25 cellular contexts compared by ENCODE assay signal in the genomic region with DNA sequence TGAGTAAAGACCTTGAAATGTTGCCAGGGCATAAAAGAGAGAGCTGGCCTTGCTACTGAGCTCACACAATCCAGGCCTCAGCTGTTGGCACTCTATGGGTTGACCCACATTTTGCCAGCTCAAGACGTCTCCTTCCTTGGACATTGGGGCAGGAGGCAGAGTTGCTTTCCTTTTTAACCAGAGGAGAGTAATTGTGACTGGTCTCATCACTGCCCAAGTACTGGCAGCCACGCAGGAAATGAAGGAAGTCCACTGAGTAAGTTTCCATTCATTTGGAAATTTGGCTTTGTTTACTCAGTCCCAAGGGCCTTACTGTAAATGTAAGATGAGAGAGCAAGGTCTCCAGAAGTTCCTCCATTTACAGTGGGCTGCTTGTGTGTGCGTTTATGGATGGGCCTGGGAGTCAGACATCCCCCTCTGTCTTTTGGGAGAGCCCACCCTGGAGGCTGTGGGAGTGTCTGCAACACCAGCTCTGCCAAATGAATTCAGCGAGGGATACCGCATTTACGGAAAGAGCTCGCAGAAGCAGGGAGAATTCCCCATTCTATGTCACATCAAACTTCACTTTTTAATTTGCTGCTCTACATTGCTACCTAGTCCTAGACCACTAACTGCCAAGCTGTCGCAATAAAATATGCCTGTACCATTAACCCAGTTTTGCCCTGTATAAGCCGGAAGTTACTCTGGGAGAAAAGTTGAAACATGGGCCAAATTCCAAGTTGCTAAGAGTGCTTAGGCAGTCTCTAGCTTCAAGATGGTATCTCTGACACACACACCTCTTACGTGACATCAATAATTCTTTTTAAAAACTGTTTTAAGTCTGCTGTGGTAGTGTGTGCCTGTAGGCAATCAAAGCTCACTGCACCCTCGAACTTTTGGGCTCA. TPM values are rescaled to one million over a fixed set of nuclear protein-coding genes. Genes with fewer than 3 reads are reported as not detected.
DNase-seq lines count a peak whose midpoint lies in the region; ATAC-seq and TF ChIP-seq lines count a peak whose summit lies in the region.
"Had no signal": no experiment of that assay in that cellular context is flagged by ENCODE, and none has a peak within 500 bp of the region (broad histone marks: within the 10 kb centered on the region; RNA-seq: fewer than 3 reads in every experiment).

No MANE protein-coding gene starts in this region.

- TF ChIP-seq CTCF in GM23338 (conservative IDR thresholded peaks at IDR 0.05; ENCODE audit: low read depth in 2 of 2) (peak in 1 of 2 experiments; percentile 20; a peak in 2 of 4 replicates), WTC11 (IDR thresholded peaks at IDR 0.05) (no peak), fibroblast of the aortic adventitia (IDR thresholded peaks at IDR 0.05; ENCODE audit: insufficient read depth, low read length) (no peak), osteoblast (IDR thresholded peaks at IDR 0.05; ENCODE audit: extremely low read depth, low read depth, low read length) (no peak)

- H4K20me1 ChIP-seq in GM23338 (replicated peaks; ENCODE audit: insufficient read depth): no peaks in the 10 kb centered on the region
- H4K20me1 ChIP-seq in osteoblast (ENCODE audit: insufficient read depth, low read length): no peaks in the 10 kb centered on the region

- H3K36me3 Mint-ChIP-seq in GM23338 (ENCODE audit: low read depth) (no peaks in the 10 kb centered on the region), WTC11 (peaks cover 3% of the 10 kb centered on the region; the same call in 1 of the 2 replicates)
- H3K36me3 Mint-ChIP-seq: activated naive CD8-positive, alpha-beta T cell treated with anti-CD3 and anti-CD28 coated beads, Interleukin-2, amount 10 ng/mL, durations not matched to agents 7 days and 5 days; natural killer cell treated with Interleukin-12 subunit alpha and Interleukin-12 subunit beta and Interleukin-15 and Interleukin-18, amount 100 ng/mL, for 72 hours; T-cell; type B pancreatic cell had no signal

- peaks cover 2% of the 10 kb centered on the region for H3K27me3 Mint-ChIP-seq in GM23338 (ENCODE audit: insufficient read depth, low read depth, poor library complexity)
- H3K27me3 Mint-ChIP-seq in WTC11 (ENCODE audit: low read depth): no peaks in the 10 kb centered on the region
- H3K27me3 Mint-ChIP-seq: type B pancreatic cell had no signal

- H3K4me2 ChIP-seq in GM23338 (peak overlapping the region; percentile 49), osteoblast (ENCODE audit: insufficient read depth, low read length) (peak overlapping the region; percentile 51)

- H3K9me3 Mint-ChIP-seq in GM23338 (peaks cover 5% of the 10 kb centered on the region; the same call in 1 of the 3 replicates), WTC11 (peaks cover 17% of the 10 kb centered on the region)
- H3K9me3 Mint-ChIP-seq: activated naive CD8-positive, alpha-beta T cell treated with anti-CD3 and anti-CD28 coated beads, Interleukin-2, amount 10 ng/mL, durations not matched to agents 7 days and 5 days; activated T-helper 2 cell treated with anti-CD3 and anti-CD28 coated beads, Interferon-gamma antibody, Interleukin-2, Interleukin-4, amounts not matched to agents 10 μg/mL and 5 μg/mL and 100 μg/mL, durations not matched to agents 14 hours and 24 hours and 36 hours; natural killer cell treated with Interleukin-12 subunit alpha and Interleukin-12 subunit beta and Interleukin-15 and Interleukin-18, amount 100 ng/mL, for 72 hours; stimulated activated naive CD8-positive, alpha-beta T cell treated with anti-CD3 and anti-CD28 coated beads, Interleukin-15, Interleukin-2, amounts not matched to agents 100 ng/mL and 50 ng/mL, for 24 hours; T-cell; type B pancreatic cell had no signal

- CTCF ChIA-PET in WTC11 (lab: Charles Lee): interaction anchor here (1.0 to 1.8 kb wide), 4 partner anchors 14 to 195 kb away, joined by 3 to 6 read pairs (median 4); partner anchors contain the start of gene PDZD2

- H3K79me2 ChIP-seq in GM23338 (replicated peaks; ENCODE audit: insufficient read depth): no peaks in the 10 kb centered on the region
- no peaks in the 10 kb centered on the region for H3K79me2 ChIP-seq in osteoblast (ENCODE audit: insufficient read depth, low read length)

- DNase-seq in GM23338 (ENCODE audit: low spot score) (peak; percentile 37), WTC11 (ENCODE audit: low spot score) (no peak), fibroblast of the aortic adventitia (ENCODE audit: low read depth) (peak; percentile 26), osteoblast (ENCODE audit: insufficient read length, low spot score, missing footprints) (no peak), NCI-H345 treated with DMSO at 0.1 percent for 48 hours (lab: John Stamatoyannopoulos, UW; ENCODE audit: unreplicated experiment) (no peak), NCI-H510A treated with DMSO at 0.1 percent for 48 hours (lab: John Stamatoyannopoulos, UW) (no peak), mesenteric fat pad (ENCODE audit: low spot score) (no peak)
- no peak for DNase-seq in activated CD4-positive, alpha-beta T cell treated with anti-CD3 and anti-CD28 coated beads, Interleukin-2, amount 50 U/mL, for 48 hours
- DNase-seq: activated CD4-positive, alpha-beta T cell treated with anti-CD3 and anti-CD28 coated beads for 4 hours; activated naive CD8-positive, alpha-beta T cell treated with anti-CD3 and anti-CD28 coated beads, Interleukin-2, amount 10 ng/mL, durations not matched to agents 7 days and 5 days; cortex of kidney; DMS79; midbrain; NCI-H1048; NCI-H2029; SHP77; small intestine; stimulated activated CD4-positive, alpha-beta T cell treated with anti-CD3 and anti-CD28 coated beads, Interleukin-4, amount 100 ng/mL, for 1 hour; T-cell had no signal

- H3K4me3 ChIP-seq in GM23338 (no peak overlapping the region), fibroblast of the aortic adventitia (ENCODE audit: low read depth, low read length) (no peak overlapping the region), osteoblast (ENCODE audit: insufficient read depth, low read length) (peak overlapping the region; percentile 16)
- H3K4me3 ChIP-seq: HAP-1 had no signal

- ATAC-seq in GM23338 (no peak), WTC11 (peak; percentile 17)
- ATAC-seq: natural killer cell treated with Interleukin-12 subunit alpha and Interleukin-12 subunit beta and Interleukin-15 and Interleukin-18, amount 100 ng/mL, for 72 hours; T-cell had no signal

- H3K4me1 Mint-ChIP-seq in GM23338 (peaks cover 23% of the 10 kb centered on the region), WTC11 (peaks cover 31% of the 10 kb centered on the region)

- no peaks in the 10 kb centered on the region for H3K27me3 ChIP-seq in GM23338 (ENCODE audit: insufficient read depth)
- peaks cover 8% of the 10 kb centered on the region for H3K27me3 ChIP-seq in osteoblast (ENCODE audit: insufficient read depth, low read length)

- H3K27ac ChIP-seq in GM23338 (ENCODE audit: low read depth) (no peak overlapping the region), osteoblast (ENCODE audit: low read depth, low read length) (no peak overlapping the region)

- H3K27ac Mint-ChIP-seq in GM23338 (no peak overlapping the region; the same call in 1 of the 2 replicates), WTC11 (peak overlapping the region; percentile 94)
- H3K27ac Mint-ChIP-seq: activated naive CD8-positive, alpha-beta T cell treated with anti-CD3 and anti-CD28 coated beads, Interleukin-2, amount 10 ng/mL, durations not matched to agents 7 days and 5 days; activated T-helper 2 cell treated with anti-CD3 and anti-CD28 coated beads, Interferon-gamma antibody, Interleukin-2, Interleukin-4, amounts not matched to agents 10 μg/mL and 5 μg/mL and 100 μg/mL, durations not matched to agents 14 hours and 24 hours and 36 hours; natural killer cell treated with Interleukin-12 subunit alpha and Interleukin-12 subunit beta and Interleukin-15 and Interleukin-18, amount 100 ng/mL, for 72 hours; stimulated activated naive CD8-positive, alpha-beta T cell treated with anti-CD3 and anti-CD28 coated beads, Interleukin-15, Interleukin-2, amounts not matched to agents 100 ng/mL and 50 ng/mL, for 24 hours; T-cell; type B pancreatic cell had no signal

- H3K4me3 Mint-ChIP-seq in GM23338 (no peak overlapping the region), WTC11 (no peak overlapping the region; the same call in 1 of the 2 replicates)
- H3K4me3 Mint-ChIP-seq: activated naive CD8-positive, alpha-beta T cell treated with anti-CD3 and anti-CD28 coated beads, Interleukin-2, amount 10 ng/mL, durations not matched to agents 7 days and 5 days; natural killer cell treated with Interleukin-12 subunit alpha and Interleukin-12 subunit beta and Interleukin-15 and Interleukin-18, amount 100 ng/mL, for 72 hours; stimulated activated naive CD8-positive, alpha-beta T cell treated with anti-CD3 and anti-CD28 coated beads, Interleukin-15, Interleukin-2, amounts not matched to agents 100 ng/mL and 50 ng/mL, for 24 hours; T-cell; type B pancreatic cell had no signal

- no peaks in the 10 kb centered on the region for H3F3A ChIP-seq in GM23338 (replicated peaks; ENCODE audit: low read depth)

- POLR2A ChIA-PET in WTC11 (lab: Charles Lee): interaction anchor here (0.5 kb wide), 1 partner anchor 159 kb away, joined by 3 read pairs; no protein-coding TSS in a partner anchor

- H2AFZ ChIP-seq in GM23338 (peak overlapping the region; percentile 28), osteoblast (ENCODE audit: low read length) (peak overlapping the region; percentile 77)

- H3K36me3 ChIP-seq in GM23338 (ENCODE audit: insufficient read depth): no peaks in the 10 kb centered on the region
- no peaks in the 10 kb centered on the region for H3K36me3 ChIP-seq in osteoblast (ENCODE audit: insufficient read depth, low read length)
- H3K36me3 ChIP-seq: HAP-1 had no signal

- no peaks in the 10 kb centered on the region for H3K9me3 ChIP-seq in osteoblast (ENCODE audit: low read depth, low read length)
- H3K9me3 ChIP-seq: HAP-1 had no signal

- no peaks in the 10 kb centered on the region for H3K9me2 ChIP-seq in GM23338 (ENCODE audit: insufficient read depth)

- H3K4me1 ChIP-seq in GM23338 (ENCODE audit: insufficient read depth) (peaks cover 28% of the 10 kb centered on the region), osteoblast (ENCODE audit: insufficient read depth, low read length) (peaks cover 5% of the 10 kb centered on the region)

TF ChIP-seq in GM23338, 12 proteins besides CTCF, POLR2A, EP300 and RAD21 (continues in another document):
- no peak for TF ChIP-seq STAT1 (IDR thresholded peaks at IDR 0.05; ENCODE audit: unreplicated experiment)

TF ChIP-seq in WTC11, 78 proteins besides CTCF, POLR2A, EP300 and RAD21:
- TF ChIP-seq ZNF671 (CRISPR knock-in tag; IDR thresholded peaks at IDR 0.05): no peak
- TF ChIP-seq ZNF121 (CRISPR knock-in tag; IDR thresholded peaks at IDR 0.05): no peak

RNA-seq across cellular contexts. Expression of gene PDZD2, which starts 24.5 kb away (rescaled TPM):
- total RNA-seq in GM23338 (2014; rRNA removed; shearing (Covaris generic)): 16.9 and 19.8 TPM in 2 replicates
- 8.3 and 10.2 TPM in 2 replicates for polyA plus RNA-seq in GM23338 (2016; fragmentation: Nextera tagmentation; extraction: Ambion mirVana)
- total RNA-seq in WTC11 (2021): 7.1 to 11.4 TPM (median 7.5 TPM) in 3 replicates
- under 0.01 and 2.5 TPM in 2 replicates for total RNA-seq in fibroblast of the aortic adventitia (ENCODE audit: low replicate concordance)
- total RNA-seq in osteoblast: 0.29 and 0.36 TPM in 2 replicates
- 58.5 TPM for total RNA-seq in mesenteric fat pad
- total RNA-seq: natural killer cell treated with Interleukin-12 subunit alpha and Interleukin-12 subunit beta and Interleukin-15 and Interleukin-18, amount 100 ng/mL, for 72 hours; NCI-H460 had no signal

Comparison
In these comparisons a context has a peak if more than half of its experiments do, and no peak if none do; other contexts are left out.
1. DNase-seq: peak in GM23338 (single experiment) and fibroblast of the aortic adventitia (single experiment); none in WTC11 (single experiment), osteoblast (single experiment), NCI-H345 treated with DMSO at 0.1 percent for 48 hours (single experiment), activated CD4-positive, alpha-beta T cell treated with anti-CD3 and anti-CD28 coated beads, Interleukin-2, amount 50 U/mL, for 48 hours (0 of 2), NCI-H510A treated with DMSO at 0.1 percent for 48 hours (single experiment) and mesenteric fat pad (single experiment).